9 cellular contexts compared by ENCODE assay signal in the genomic region with DNA sequence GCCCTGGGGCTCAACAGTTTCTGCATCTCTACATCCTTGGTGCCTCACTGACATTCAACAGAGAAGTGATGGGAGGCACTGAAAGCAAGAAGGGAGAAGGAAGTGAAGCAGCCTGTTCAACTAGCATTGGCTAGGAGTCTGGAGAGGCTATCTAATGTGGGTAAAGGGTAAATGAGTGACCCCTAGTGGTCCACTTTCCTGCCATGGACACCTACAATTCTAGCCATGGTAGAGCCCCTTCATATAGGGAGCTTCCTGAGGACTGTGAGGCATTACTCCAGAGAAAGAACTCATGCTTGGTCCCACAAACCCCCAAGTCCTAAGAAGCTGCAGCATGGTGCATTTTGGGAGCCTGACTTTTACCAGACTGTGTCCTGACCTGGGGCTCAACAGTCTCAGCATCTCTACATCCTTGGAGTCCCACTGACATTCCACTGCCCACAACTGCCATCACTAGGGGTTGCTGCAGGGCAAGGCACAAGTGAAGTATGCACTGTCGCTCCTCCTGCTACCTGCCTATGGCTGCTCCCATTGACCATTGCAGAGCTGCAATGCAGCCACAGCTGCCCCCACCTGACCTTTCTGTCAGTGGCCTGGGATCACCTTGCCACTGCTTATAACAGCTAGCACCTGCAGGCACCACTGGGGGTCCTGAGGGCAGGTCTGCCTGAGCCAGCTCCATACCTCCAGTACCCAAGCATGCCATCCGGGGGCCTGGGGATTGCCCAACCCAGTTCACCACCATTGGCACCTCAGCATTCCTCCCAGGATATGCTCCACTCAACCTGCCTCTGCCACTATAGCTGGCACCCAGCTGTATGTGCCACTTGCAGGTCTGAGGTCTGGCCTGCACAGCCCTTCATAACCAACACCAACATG. TPM values are rescaled to one million over a fixed set of nuclear protein-coding genes. Genes with fewer than 3 reads are reported as not detected.
DNase-seq lines count a peak whose midpoint lies in the region; ATAC-seq, FAIRE-seq and TF ChIP-seq lines count a peak whose summit lies in the region.
"Had no signal": no experiment of that assay in that cellular context is flagged by ENCODE, and none has a peak within 500 bp of the region (broad histone marks: within the 10 kb centered on the region; RNA-seq: fewer than 3 reads in every experiment).

No MANE protein-coding gene starts in this region.

- WGBS in gastroesophageal sphincter (ENCODE audit: low coverage in 1 of 2), 2 donors: no CpG with 5 or more reads among the region's 2 CpGs

- TF ChIP-seq CTCF in gastroesophageal sphincter (IDR thresholded peaks at IDR 0.05) (peak in 1 of 4 experiments; percentile 46), tibial artery (IDR thresholded peaks at IDR 0.05) (peak; percentile 18 to 19)

- peak; percentile 54 for ATAC-seq in GM18907 (IDR thresholded peaks at IDR 0.05; ENCODE audit: unreplicated experiment)
- peak; percentile 39 for ATAC-seq in gastroesophageal sphincter
- no peak for ATAC-seq in HG03571 (IDR thresholded peaks at IDR 0.05; ENCODE audit: unreplicated experiment)

- intact Hi-C loops in tibial artery (cut with DNase I; ENCODE audit: low total_unique reads): no loop called here

- no peak for FAIRE-seq in RCC 7860 (lab: Jason Lieb, UNC)

- no peak for TF ChIP-seq EP300 in gastroesophageal sphincter (IDR thresholded peaks at IDR 0.05)

- H3K4me1 ChIP-seq in gastroesophageal sphincter (no peaks in the 10 kb centered on the region), tibial artery (no peaks in the 10 kb centered on the region)

- no peak for TF ChIP-seq POLR2A in gastroesophageal sphincter (IDR thresholded peaks at IDR 0.05)

- no peaks in the 10 kb centered on the region for H3K27me3 ChIP-seq in gastroesophageal sphincter
- no peaks in the 10 kb centered on the region for H3K27me3 ChIP-seq in tibial artery
- H3K27me3 ChIP-seq: neutrophil had no signal

- in situ Hi-C loops in ACHN (cut with HindIII; ENCODE audit: low pct_ligation_motif_present, low pct_unique_long_range_greater_than_20kb, low sequenced_read_pairs): no loop called here

- DNase-seq in ACHN: peak; percentile 58
- peak; percentile 40 for DNase-seq in RCC 7860 (ENCODE audit: low spot score)
- DNase-seq in tibial artery: no peak
- DNase-seq in germinal center (ENCODE audit: low spot score): no peak
- DNase-seq in NCI-H187 treated with DMSO at 0.1 percent for 48 hours (lab: John Stamatoyannopoulos, UW): no peak

- H3K27ac ChIP-seq in gastroesophageal sphincter: no peak overlapping the region
- H3K27ac ChIP-seq in tibial artery: no peak overlapping the region
- H3K27ac ChIP-seq: neutrophil had no signal

- H3K4me3 ChIP-seq in gastroesophageal sphincter (no peak overlapping the region), tibial artery (no peak overlapping the region)

- H3K9me3 ChIP-seq in gastroesophageal sphincter (peaks cover 0 to 15% (median 0%) of the 10 kb centered on the region in 3 donors), tibial artery (no peaks in the 10 kb centered on the region)
- H3K9me3 ChIP-seq: neutrophil had no signal

- H3K36me3 ChIP-seq in gastroesophageal sphincter: no peaks in the 10 kb centered on the region
- no peaks in the 10 kb centered on the region for H3K36me3 ChIP-seq in tibial artery
- H3K36me3 ChIP-seq: neutrophil had no signal

RNA-seq across cellular contexts. Expression of a gene that starts 44.1 kb away (rescaled TPM):
- 10 to 100 TPM; 19.7 to 51.1 (median 33.8) TPM for total RNA-seq in gastroesophageal sphincter

Comparison
In these comparisons a context has a peak if more than half of its experiments do, and no peak if none do; other contexts are left out.
1. DNase-seq: peak in ACHN (single experiment) and RCC 7860 (single experiment); none in tibial artery (0 of 2), germinal center (single experiment) and NCI-H187 treated with DMSO at 0.1 percent for 48 hours (single experiment).